In genomic region chr11:311008-311748, GRCh38 we compare ENCODE assay signal across 1 cellular context.
TF ChIP-seq lines count a peak whose summit lies in the region.

No MANE protein-coding gene starts in this region.

TF ChIP-seq in HepG2, 621 proteins besides CTCF, POLR2A, EP300 and RAD21:
- peak; percentile 54 for TF ChIP-seq AGO1 (IDR thresholded peaks at IDR 0.05; ENCODE audit: low read depth, low read length, poor library complexity, severe bottlenecking)
